In genomic region chr10:118330295-118331076, GRCh38 we compare ENCODE assay signal across 16 cellular contexts.
"Had no signal": no experiment of that assay in that cellular context is flagged by ENCODE, and none has a peak within 500 bp of the region (broad histone marks: within the 10 kb centered on the region; RNA-seq: fewer than 3 reads in every experiment).

No MANE protein-coding gene starts in this region.

- DNase-seq: activated effector memory CD4-positive, alpha-beta T cell treated with Interleukin-2 at 50 U/mL for 16 hours; activated naive CD4-positive, alpha-beta T cell treated with anti-CD3 and anti-CD28 coated beads, Interleukin-2, amount 50 U/mL, for 16 hours; amygdala; dermis blood vessel endothelial cell; foreskin fibroblast; left cardiac atrium; mesenchymal stem cell; naive thymus-derived CD4-positive, alpha-beta T cell; T-helper 17 cell; testis; upper lobe of left lung had no signal

- H3K27ac ChIP-seq: cardiac muscle cell, epithelial cell of prostate, prostate gland, right atrium auricular region, SJSA1, testis, upper lobe of left lung had no signal

- H3K9me3 ChIP-seq: prostate gland, right atrium auricular region, SJSA1, testis, upper lobe of left lung had no signal

- ATAC-seq: left cardiac atrium; naive thymus-derived CD4-positive, alpha-beta T cell; T-helper 17 cell had no signal

- H3K4me1 ChIP-seq: prostate gland, right atrium auricular region, SJSA1 had no signal

- H3K27me3 ChIP-seq: cardiac muscle cell, right atrium auricular region, SJSA1, testis, upper lobe of left lung had no signal

- H3K4me3 ChIP-seq: cardiac muscle cell, prostate gland, right atrium auricular region, SJSA1, testis, upper lobe of left lung had no signal

- H3K4me3 Mint-ChIP-seq: naive thymus-derived CD4-positive, alpha-beta T cell; T-helper 17 cell had no signal

- H3K9me3 Mint-ChIP-seq: naive thymus-derived CD4-positive, alpha-beta T cell had no signal

- H3K27me3 Mint-ChIP-seq: naive thymus-derived CD4-positive, alpha-beta T cell; T-helper 17 cell had no signal

- H3K27ac Mint-ChIP-seq: T-helper 17 cell had no signal
